In genomic region chr12:63917864-63918742, GRCh38 we compare ENCODE assay signal across 1 cellular context.
A peak's percentile ranks its signal among the peaks of the same experiment; 100 is the strongest.
TF ChIP-seq lines count a peak whose summit lies in the region.

No MANE protein-coding gene starts in this region.

TF ChIP-seq in HepG2, 621 proteins besides CTCF, POLR2A, EP300 and RAD21 (continued from another document and continues in another):
- no peak for TF ChIP-seq ZBTB40 (IDR thresholded peaks at IDR 0.05)
- no peak for TF ChIP-seq ZBTB40 (CRISPR knock-in tag; IDR thresholded peaks at IDR 0.05)
- no peak for TF ChIP-seq ZNF616 (CRISPR knock-in tag; IDR thresholded peaks at IDR 0.05; ENCODE audit: low read depth)
- TF ChIP-seq, protein P1, sequence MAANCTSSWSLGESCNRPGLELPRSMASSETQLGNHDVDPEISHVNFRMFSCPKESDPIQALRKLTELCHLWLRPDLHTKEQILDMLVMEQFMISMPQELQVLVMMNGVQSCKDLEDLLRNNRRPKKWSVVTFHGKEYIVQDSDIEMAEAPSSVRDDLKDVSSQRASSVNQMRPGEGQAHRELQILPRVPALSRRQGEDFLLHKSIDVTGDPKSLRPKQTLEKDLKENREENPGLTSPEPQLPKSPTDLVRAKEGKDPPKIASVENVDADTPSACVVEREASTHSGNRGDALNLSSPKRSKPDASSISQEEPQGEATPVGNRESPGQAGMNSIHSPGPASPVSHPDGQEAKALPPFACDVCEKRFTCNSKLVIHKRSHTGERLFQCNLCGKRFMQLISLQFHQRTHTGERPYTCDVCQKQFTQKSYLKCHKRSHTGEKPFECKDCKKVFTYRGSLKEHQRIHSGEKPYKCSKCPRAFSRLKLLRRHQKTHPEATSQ (CRISPR knock-in tag; IDR thresholded peaks at IDR 0.05; ENCODE audit: borderline replicate concordance), result no peak
- TF ChIP-seq ZKSCAN1 (IDR thresholded peaks at IDR 0.05; ENCODE audit: low read length), result no peak
- TF ChIP-seq HOXD1 (CRISPR knock-in tag; IDR thresholded peaks at IDR 0.05), result no peak
- TF ChIP-seq BHLHE40 (IDR thresholded peaks at IDR 0.05; ENCODE audit: low read length), result no peak
- peak; percentile 94 for TF ChIP-seq ARID3A (IDR thresholded peaks at IDR 0.05; ENCODE audit: low read depth, low read length)
- no peak for TF ChIP-seq HCFC1 (IDR thresholded peaks at IDR 0.05; ENCODE audit: low read depth, low read length)
- no peak for TF ChIP-seq ARNTL (CRISPR knock-in tag; IDR thresholded peaks at IDR 0.05)
- TF ChIP-seq ZFP36L1 (CRISPR knock-in tag; IDR thresholded peaks at IDR 0.05), result no peak
- peak; percentile 35; the same call in 1 of the 2 replicates for TF ChIP-seq MYPOP (CRISPR knock-in tag; IDR thresholded peaks at IDR 0.05)
- no peak for TF ChIP-seq KDM4B (CRISPR knock-in tag; IDR thresholded peaks at IDR 0.05)
- no peak for TF ChIP-seq PTBP1 (IDR thresholded peaks at IDR 0.05; ENCODE audit: low read depth, low read length, poor library complexity, severe bottlenecking)
- no peak for TF ChIP-seq FOXP1 (IDR thresholded peaks at IDR 0.05)
- no peak for TF ChIP-seq FOXP1 (CRISPR knock-in tag; IDR thresholded peaks at IDR 0.05)
- TF ChIP-seq SIN3B (IDR thresholded peaks at IDR 0.05; ENCODE audit: low read length), result no peak
- TF ChIP-seq ZNF24 (IDR thresholded peaks at IDR 0.05), result no peak
- TF ChIP-seq SP1 (IDR thresholded peaks at IDR 0.05), result no peak
- TF ChIP-seq SP1 (CRISPR knock-in tag; IDR thresholded peaks at IDR 0.05), result no peak
- 0 out of 2 replicates have a peak, but pooled peaks have one; percentile 27 for TF ChIP-seq ZFY (CRISPR knock-in tag; IDR thresholded peaks at IDR 0.05)
- no peak for TF ChIP-seq PHF20 (CRISPR knock-in tag; IDR thresholded peaks at IDR 0.05)
- TF ChIP-seq MIER3 (CRISPR knock-in tag; IDR thresholded peaks at IDR 0.05; ENCODE audit: borderline replicate concordance), result no peak
- TF ChIP-seq NFYB (CRISPR knock-in tag; IDR thresholded peaks at IDR 0.05), result no peak
- no peak for TF ChIP-seq ZNF253 (CRISPR knock-in tag; IDR thresholded peaks at IDR 0.05; ENCODE audit: borderline replicate concordance)
- TF ChIP-seq ZNF484 (CRISPR knock-in tag; IDR thresholded peaks at IDR 0.05; ENCODE audit: borderline replicate concordance, low read depth), result no peak
- no peak for TF ChIP-seq NFIB (CRISPR knock-in tag; IDR thresholded peaks at IDR 0.05; ENCODE audit: borderline replicate concordance)
- TF ChIP-seq, protein P2, sequence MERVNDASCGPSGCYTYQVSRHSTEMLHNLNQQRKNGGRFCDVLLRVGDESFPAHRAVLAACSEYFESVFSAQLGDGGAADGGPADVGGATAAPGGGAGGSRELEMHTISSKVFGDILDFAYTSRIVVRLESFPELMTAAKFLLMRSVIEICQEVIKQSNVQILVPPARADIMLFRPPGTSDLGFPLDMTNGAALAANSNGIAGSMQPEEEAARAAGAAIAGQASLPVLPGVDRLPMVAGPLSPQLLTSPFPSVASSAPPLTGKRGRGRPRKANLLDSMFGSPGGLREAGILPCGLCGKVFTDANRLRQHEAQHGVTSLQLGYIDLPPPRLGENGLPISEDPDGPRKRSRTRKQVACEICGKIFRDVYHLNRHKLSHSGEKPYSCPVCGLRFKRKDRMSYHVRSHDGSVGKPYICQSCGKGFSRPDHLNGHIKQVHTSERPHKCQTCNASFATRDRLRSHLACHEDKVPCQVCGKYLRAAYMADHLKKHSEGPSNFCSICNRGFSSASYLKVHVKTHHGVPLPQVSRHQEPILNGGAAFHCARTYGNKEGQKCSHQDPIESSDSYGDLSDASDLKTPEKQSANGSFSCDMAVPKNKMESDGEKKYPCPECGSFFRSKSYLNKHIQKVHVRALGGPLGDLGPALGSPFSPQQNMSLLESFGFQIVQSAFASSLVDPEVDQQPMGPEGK (CRISPR knock-in tag; IDR thresholded peaks at IDR 0.05), result 0 out of 2 replicates have a peak, but pooled peaks have one; percentile 21
- peak; percentile 69 for TF ChIP-seq GATAD2A (CRISPR knock-in tag; IDR thresholded peaks at IDR 0.05)
- TF ChIP-seq, protein P3, sequence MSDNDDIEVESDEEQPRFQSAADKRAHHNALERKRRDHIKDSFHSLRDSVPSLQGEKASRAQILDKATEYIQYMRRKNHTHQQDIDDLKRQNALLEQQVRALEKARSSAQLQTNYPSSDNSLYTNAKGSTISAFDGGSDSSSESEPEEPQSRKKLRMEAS (IDR thresholded peaks at IDR 0.05), result no peak; the same call in 1 of the 2 replicates
- no peak for TF ChIP-seq ZNF780A (CRISPR knock-in tag; IDR thresholded peaks at IDR 0.05)
- no peak for TF ChIP-seq ZNF563 (CRISPR knock-in tag; IDR thresholded peaks at IDR 0.05)
- TF ChIP-seq SRSF1 (optimal IDR thresholded peaks at IDR 0.05; ENCODE audit: low read depth, low read length), result no peak
- no peak for TF ChIP-seq ZNF501 (CRISPR knock-in tag; IDR thresholded peaks at IDR 0.05)
- TF ChIP-seq, protein P4, sequence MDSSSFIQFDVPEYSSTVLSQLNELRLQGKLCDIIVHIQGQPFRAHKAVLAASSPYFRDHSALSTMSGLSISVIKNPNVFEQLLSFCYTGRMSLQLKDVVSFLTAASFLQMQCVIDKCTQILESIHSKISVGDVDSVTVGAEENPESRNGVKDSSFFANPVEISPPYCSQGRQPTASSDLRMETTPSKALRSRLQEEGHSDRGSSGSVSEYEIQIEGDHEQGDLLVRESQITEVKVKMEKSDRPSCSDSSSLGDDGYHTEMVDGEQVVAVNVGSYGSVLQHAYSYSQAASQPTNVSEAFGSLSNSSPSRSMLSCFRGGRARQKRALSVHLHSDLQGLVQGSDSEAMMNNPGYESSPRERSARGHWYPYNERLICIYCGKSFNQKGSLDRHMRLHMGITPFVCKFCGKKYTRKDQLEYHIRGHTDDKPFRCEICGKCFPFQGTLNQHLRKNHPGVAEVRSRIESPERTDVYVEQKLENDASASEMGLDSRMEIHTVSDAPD (CRISPR knock-in tag; IDR thresholded peaks at IDR 0.05), result no peak
- TF ChIP-seq PRDM4 (CRISPR knock-in tag; IDR thresholded peaks at IDR 0.05; ENCODE audit: borderline replicate concordance), result no peak
- TF ChIP-seq, protein P5, sequence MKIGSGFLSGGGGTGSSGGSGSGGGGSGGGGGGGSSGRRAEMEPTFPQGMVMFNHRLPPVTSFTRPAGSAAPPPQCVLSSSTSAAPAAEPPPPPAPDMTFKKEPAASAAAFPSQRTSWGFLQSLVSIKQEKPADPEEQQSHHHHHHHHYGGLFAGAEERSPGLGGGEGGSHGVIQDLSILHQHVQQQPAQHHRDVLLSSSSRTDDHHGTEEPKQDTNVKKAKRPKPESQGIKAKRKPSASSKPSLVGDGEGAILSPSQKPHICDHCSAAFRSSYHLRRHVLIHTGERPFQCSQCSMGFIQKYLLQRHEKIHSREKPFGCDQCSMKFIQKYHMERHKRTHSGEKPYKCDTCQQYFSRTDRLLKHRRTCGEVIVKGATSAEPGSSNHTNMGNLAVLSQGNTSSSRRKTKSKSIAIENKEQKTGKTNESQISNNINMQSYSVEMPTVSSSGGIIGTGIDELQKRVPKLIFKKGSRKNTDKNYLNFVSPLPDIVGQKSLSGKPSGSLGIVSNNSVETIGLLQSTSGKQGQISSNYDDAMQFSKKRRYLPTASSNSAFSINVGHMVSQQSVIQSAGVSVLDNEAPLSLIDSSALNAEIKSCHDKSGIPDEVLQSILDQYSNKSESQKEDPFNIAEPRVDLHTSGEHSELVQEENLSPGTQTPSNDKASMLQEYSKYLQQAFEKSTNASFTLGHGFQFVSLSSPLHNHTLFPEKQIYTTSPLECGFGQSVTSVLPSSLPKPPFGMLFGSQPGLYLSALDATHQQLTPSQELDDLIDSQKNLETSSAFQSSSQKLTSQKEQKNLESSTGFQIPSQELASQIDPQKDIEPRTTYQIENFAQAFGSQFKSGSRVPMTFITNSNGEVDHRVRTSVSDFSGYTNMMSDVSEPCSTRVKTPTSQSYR (CRISPR knock-in tag; IDR thresholded peaks at IDR 0.05; ENCODE audit: borderline replicate concordance), result peak; percentile 58; the same call in 1 of the 2 replicates
- TF ChIP-seq XBP1 (CRISPR knock-in tag; IDR thresholded peaks at IDR 0.05), result no peak
- TF ChIP-seq ZNF383 (CRISPR knock-in tag; IDR thresholded peaks at IDR 0.05; ENCODE audit: borderline replicate concordance), result no peak
- no peak for TF ChIP-seq SRF (IDR thresholded peaks at IDR 0.05; ENCODE audit: low read depth, low read length)
- no peak for TF ChIP-seq TRIM24 (CRISPR knock-in tag; IDR thresholded peaks at IDR 0.05)
- TF ChIP-seq MED13 (CRISPR knock-in tag; IDR thresholded peaks at IDR 0.05), result 0 out of 2 replicates have a peak, but pooled peaks have one; percentile 20
